ENCODE assay signal across 1 cellular context in the genomic region with DNA sequence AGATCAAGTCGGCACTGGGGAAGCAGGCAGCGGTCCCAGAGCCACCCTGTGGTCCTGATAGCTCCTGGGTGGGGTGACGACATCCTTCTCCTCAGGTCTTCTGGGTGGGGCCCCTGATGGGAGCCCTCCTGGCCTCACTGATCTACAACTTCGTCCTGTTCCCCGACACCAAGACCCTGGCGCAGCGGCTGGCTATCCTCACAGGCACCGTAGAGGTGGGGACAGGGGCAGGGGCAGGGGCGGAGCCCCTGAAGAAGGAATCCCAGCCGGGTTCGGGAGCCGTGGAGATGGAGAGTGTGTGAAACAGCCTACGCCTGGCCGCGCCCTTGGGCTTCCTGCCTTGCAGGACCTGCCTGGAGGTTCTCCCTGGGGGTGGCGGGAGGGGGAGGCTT.
TF ChIP-seq lines count a peak whose summit lies in the region.

No MANE protein-coding gene starts in this region.

TF ChIP-seq in HepG2, 621 proteins besides CTCF, POLR2A, EP300 and RAD21:
- TF ChIP-seq ISL2 (CRISPR knock-in tag; IDR thresholded peaks at IDR 0.05), result no peak
- TF ChIP-seq, protein P1, sequence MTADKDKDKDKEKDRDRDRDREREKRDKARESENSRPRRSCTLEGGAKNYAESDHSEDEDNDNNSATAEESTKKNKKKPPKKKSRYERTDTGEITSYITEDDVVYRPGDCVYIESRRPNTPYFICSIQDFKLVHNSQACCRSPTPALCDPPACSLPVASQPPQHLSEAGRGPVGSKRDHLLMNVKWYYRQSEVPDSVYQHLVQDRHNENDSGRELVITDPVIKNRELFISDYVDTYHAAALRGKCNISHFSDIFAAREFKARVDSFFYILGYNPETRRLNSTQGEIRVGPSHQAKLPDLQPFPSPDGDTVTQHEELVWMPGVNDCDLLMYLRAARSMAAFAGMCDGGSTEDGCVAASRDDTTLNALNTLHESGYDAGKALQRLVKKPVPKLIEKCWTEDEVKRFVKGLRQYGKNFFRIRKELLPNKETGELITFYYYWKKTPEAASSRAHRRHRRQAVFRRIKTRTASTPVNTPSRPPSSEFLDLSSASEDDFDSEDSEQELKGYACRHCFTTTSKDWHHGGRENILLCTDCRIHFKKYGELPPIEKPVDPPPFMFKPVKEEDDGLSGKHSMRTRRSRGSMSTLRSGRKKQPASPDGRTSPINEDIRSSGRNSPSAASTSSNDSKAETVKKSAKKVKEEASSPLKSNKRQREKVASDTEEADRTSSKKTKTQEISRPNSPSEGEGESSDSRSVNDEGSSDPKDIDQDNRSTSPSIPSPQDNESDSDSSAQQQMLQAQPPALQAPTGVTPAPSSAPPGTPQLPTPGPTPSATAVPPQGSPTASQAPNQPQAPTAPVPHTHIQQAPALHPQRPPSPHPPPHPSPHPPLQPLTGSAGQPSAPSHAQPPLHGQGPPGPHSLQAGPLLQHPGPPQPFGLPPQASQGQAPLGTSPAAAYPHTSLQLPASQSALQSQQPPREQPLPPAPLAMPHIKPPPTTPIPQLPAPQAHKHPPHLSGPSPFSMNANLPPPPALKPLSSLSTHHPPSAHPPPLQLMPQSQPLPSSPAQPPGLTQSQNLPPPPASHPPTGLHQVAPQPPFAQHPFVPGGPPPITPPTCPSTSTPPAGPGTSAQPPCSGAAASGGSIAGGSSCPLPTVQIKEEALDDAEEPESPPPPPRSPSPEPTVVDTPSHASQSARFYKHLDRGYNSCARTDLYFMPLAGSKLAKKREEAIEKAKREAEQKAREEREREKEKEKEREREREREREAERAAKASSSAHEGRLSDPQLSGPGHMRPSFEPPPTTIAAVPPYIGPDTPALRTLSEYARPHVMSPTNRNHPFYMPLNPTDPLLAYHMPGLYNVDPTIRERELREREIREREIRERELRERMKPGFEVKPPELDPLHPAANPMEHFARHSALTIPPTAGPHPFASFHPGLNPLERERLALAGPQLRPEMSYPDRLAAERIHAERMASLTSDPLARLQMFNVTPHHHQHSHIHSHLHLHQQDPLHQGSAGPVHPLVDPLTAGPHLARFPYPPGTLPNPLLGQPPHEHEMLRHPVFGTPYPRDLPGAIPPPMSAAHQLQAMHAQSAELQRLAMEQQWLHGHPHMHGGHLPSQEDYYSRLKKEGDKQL (CRISPR knock-in tag; IDR thresholded peaks at IDR 0.05; ENCODE audit: low read depth), result no peak
- TF ChIP-seq CBX5 (CRISPR knock-in tag; IDR thresholded peaks at IDR 0.05; ENCODE audit: borderline replicate concordance), result no peak
- 0 out of 2 replicates have a peak, but pooled peaks have one; percentile 29 for TF ChIP-seq ZNF703 (CRISPR knock-in tag; IDR thresholded peaks at IDR 0.05; ENCODE audit: borderline replicate concordance)
- no peak for TF ChIP-seq ZNF432 (CRISPR knock-in tag; IDR thresholded peaks at IDR 0.05; ENCODE audit: borderline replicate concordance)
- no peak for TF ChIP-seq KLF6 (CRISPR knock-in tag; IDR thresholded peaks at IDR 0.05)
